In the genomic region with DNA sequence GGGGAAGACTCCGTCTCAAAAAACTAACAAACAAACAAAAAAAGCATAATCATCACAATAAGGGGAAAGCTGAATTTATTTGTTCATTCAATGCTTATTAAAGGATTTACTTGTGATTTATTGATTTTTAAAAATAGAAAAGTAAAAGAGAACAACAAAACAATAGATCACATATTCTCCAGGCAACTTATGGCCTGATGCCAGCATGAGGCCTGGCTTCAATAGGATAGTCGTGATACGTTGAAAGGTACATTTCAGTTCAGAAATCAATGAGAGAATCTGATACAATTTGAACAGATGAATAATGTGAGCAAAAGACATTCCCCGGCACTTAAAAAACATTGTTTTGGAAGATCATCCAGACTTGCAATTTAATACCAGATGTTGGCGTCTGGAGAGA, we compare ENCODE assay signal across 16 cellular contexts.
"Had no signal": no experiment of that assay in that cellular context is flagged by ENCODE, and none has a peak within 500 bp of the region (broad histone marks: within the 10 kb centered on the region; RNA-seq: fewer than 3 reads in every experiment).

No MANE protein-coding gene starts in this region.

- H3K4me3 Mint-ChIP-seq: natural killer cell, type B pancreatic cell had no signal

- H3K4me2 ChIP-seq: smooth muscle cell had no signal

- H3K9ac ChIP-seq: parathyroid adenoma had no signal

- H3K27ac Mint-ChIP-seq: natural killer cell, type B pancreatic cell had no signal

- H3K79me2 ChIP-seq: parathyroid adenoma had no signal

- H3K4me1 Mint-ChIP-seq: natural killer cell had no signal

- H3K27me3 Mint-ChIP-seq: type B pancreatic cell had no signal

- H3K9me3 ChIP-seq: prostate gland had no signal

- H3K9me3 Mint-ChIP-seq: natural killer cell had no signal

- ATAC-seq: natural killer cell had no signal

- H3K4me1 ChIP-seq: prostate gland had no signal

- H2AFZ ChIP-seq: parathyroid adenoma had no signal

- H3K27me3 ChIP-seq: esophagus muscularis mucosa, heart left ventricle had no signal

- H3K4me3 ChIP-seq: esophagus muscularis mucosa, heart left ventricle, mucosa of descending colon, prostate gland, smooth muscle cell had no signal

- H3K36me3 Mint-ChIP-seq: natural killer cell had no signal

- H3K27ac ChIP-seq: epithelial cell of prostate, esophagus muscularis mucosa, heart left ventricle, parathyroid adenoma, prostate gland had no signal

- H3K36me3 ChIP-seq: esophagus muscularis mucosa, heart left ventricle, prostate gland had no signal

- DNase-seq: cortex of kidney; effector memory CD4-positive, alpha-beta T cell; hypothalamus; kidney glomerular epithelial cell; mammary epithelial cell; natural killer cell; stimulated activated CD4-positive, alpha-beta T cell treated with anti-CD3 and anti-CD28 coated beads, Interleukin-2, amount 100 ng/mL, for 48 hours; stimulated activated naive CD4-positive, alpha-beta T cell treated with Interleukin-2 at 50 U/mL for 16 hours had no signal
